ENCODE assay signal across 1 cellular context in the genomic region with DNA sequence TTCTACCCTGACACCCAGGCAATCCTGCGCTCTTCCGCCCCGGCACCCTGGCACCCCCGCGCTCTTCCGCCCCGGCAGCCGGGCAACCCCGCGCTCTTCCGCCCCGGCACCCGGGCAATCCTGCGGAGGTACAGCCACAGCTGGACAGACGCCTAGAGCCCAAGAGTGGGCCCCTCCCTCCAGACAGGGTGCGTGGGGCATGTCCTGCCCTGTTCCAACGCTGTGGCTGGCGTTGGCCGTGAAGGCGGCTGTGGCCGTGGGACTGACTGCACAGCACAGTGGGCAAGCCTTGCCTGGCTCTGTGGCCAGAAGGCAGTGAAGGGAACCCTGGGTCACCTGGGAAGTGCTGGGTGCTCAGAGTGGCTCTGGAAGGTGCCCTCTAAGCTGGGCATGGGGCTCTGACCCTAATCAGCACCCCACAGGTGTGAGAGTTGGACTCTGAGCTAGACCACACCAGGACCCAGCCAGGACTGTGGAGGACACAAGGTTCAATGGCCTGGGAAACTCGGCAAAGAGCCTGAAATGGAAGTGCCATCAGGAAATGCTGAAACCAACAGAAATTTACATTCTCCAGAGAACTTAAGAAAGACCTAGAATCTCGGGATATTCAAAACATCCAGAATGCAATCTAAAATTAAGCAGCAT.
TF ChIP-seq lines count a peak whose summit lies in the region.

No MANE protein-coding gene starts in this region.

TF ChIP-seq in HepG2, 621 proteins besides CTCF, POLR2A, EP300 and RAD21:
- no peak for TF ChIP-seq ELF1 (CRISPR knock-in tag; IDR thresholded peaks at IDR 0.05)
- TF ChIP-seq ZNF879 (CRISPR knock-in tag; IDR thresholded peaks at IDR 0.05): no peak
- TF ChIP-seq U2AF1 (optimal IDR thresholded peaks at IDR 0.05; ENCODE audit: low read depth, low read length): no peak
- TF ChIP-seq, protein P1, sequence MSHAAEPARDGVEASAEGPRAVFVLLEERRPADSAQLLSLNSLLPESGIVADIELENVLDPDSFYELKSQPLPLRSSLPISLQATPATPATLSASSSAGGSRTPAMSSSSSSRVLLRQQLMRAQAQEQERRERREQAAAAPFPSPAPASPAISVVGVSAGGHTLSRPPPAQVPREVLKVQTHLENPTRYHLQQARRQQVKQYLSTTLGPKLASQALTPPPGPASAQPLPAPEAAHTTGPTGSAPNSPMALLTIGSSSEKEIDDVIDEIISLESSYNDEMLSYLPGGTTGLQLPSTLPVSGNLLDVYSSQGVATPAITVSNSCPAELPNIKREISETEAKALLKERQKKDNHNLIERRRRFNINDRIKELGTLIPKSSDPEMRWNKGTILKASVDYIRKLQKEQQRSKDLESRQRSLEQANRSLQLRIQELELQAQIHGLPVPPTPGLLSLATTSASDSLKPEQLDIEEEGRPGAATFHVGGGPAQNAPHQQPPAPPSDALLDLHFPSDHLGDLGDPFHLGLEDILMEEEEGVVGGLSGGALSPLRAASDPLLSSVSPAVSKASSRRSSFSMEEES (CRISPR knock-in tag; IDR thresholded peaks at IDR 0.05): no peak
- TF ChIP-seq, protein P2, sequence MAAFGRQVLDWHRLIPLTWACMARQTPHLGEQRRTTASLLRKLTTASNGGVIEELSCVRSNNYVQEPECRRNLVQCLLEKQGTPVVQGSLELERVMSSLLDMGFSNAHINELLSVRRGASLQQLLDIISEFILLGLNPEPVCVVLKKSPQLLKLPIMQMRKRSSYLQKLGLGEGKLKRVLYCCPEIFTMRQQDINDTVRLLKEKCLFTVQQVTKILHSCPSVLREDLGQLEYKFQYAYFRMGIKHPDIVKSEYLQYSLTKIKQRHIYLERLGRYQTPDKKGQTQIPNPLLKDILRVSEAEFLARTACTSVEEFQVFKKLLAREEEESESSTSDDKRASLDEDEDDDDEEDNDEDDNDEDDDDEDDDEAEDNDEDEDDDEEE (CRISPR knock-in tag; IDR thresholded peaks at IDR 0.05): no peak
- TF ChIP-seq HNF4A (CRISPR knock-in tag; IDR thresholded peaks at IDR 0.05): 0 out of 2 replicates have a peak, but pooled peaks have one; percentile 12
TF ChIP-seq in HepG2: peak in this region for 1.
